Comparison of ENCODE assay signal across 8 cellular contexts in genomic region chr10:110644598-110645462, GRCh38. TPM values are rescaled to one million over a fixed set of nuclear protein-coding genes. Genes with fewer than 3 reads are reported as not detected.
DNase-seq lines count a peak whose midpoint lies in the region; ATAC-seq and TF ChIP-seq lines count a peak whose summit lies in the region.

No MANE protein-coding gene starts in this region.

- H2AK5ac ChIP-seq in neuronal stem cell (ENCODE audit: low read depth, low read length): no peak overlapping the region

- peak overlapping the region; percentile 37 to 78 for H3K4me3 Mint-ChIP-seq in CD14-positive monocyte

- H4K91ac ChIP-seq in neuronal stem cell (ENCODE audit: low read depth, low read length, poor library complexity): no peak overlapping the region

- H3K27me3 Mint-ChIP-seq in CD14-positive monocyte (ENCODE audit: low read depth in 3 of 3): peaks cover 67 to 86% (median 72%) of the 10 kb centered on the region in 3 donors

- H3K27me3 ChIP-seq in MM.1S (replicated peaks; ENCODE audit: insufficient read depth, low read length): peaks cover 13% of the 10 kb centered on the region
- peaks cover 9 to 77% (median 38%) of the 10 kb centered on the region in 3 experiments for H3K27me3 ChIP-seq in neuronal stem cell (ENCODE audit: control insufficient read depth in 3 of 3, insufficient read depth in 3 of 3, low read depth in 1 of 3, low read length in 3 of 3)

- intact Hi-C loops in CD14-positive monocyte (cut with micrococcal nuclease): no loop called here
- intact Hi-C loops in mucosa of descending colon (cut with DNase I, micrococcal nuclease): no loop called here
- intact Hi-C loops in lower leg skin (cut with DNase I; ENCODE audit: low total_unique reads): no loop called here

- no peak overlapping the region for H3K4ac ChIP-seq in neuronal stem cell (ENCODE audit: low read length)

- no peaks in the 10 kb centered on the region for H4K20me1 ChIP-seq in MM.1S (ENCODE audit: insufficient read depth, low read length)

- H2AFZ ChIP-seq in MM.1S (ENCODE audit: low read length) (peak overlapping the region; percentile 46), neuronal stem cell (ENCODE audit: low read length) (peak overlapping the region; percentile 89)

- no peaks in the 10 kb centered on the region for H3K79me1 ChIP-seq in neuronal stem cell (ENCODE audit: low read depth, low read length)

- no peaks in the 10 kb centered on the region for H3F3A ChIP-seq in MM.1S (ENCODE audit: insufficient read depth, low read length)

- H3K9me3 ChIP-seq in MM.1S (replicated peaks; ENCODE audit: insufficient read depth, low read length) (no peaks in the 10 kb centered on the region), neuronal stem cell (replicated peaks in 1 of 2; ENCODE audit: control insufficient read depth in 2 of 2, insufficient read depth in 1 of 2, low read depth in 1 of 2, low read length in 2 of 2) (no peaks in the 10 kb centered on the region), mucosa of descending colon (no peaks in the 10 kb centered on the region)

- H3K14ac ChIP-seq in neuronal stem cell (ENCODE audit: low read length): no peak overlapping the region

- H3K4me2 ChIP-seq in MM.1S (ENCODE audit: low read depth, low read length) (peak overlapping the region; percentile 66; the same call in 1 of the 2 replicates), neuronal stem cell (ENCODE audit: insufficient read depth, low read length, poor library complexity, severe bottlenecking) (peak overlapping the region; percentile 99)

- H3K4me1 Mint-ChIP-seq in CD14-positive monocyte: peaks cover 25% of the 10 kb centered on the region

- no peak for ATAC-seq in mucosa of descending colon

- no CpG with 5 or more reads among the region's 31 CpGs for WGBS in neuronal stem cell (ENCODE audit: extremely low coverage in 2 of 2, insufficient read length in 2 of 2, insufficient replicate concordance in 1 of 2), 2 donors
- 51 to 52% methylated on average over 29 of the region's 31 CpGs for WGBS in lower leg skin, 2 donors

- no peak for DNase-seq in CD14-positive monocyte (ENCODE audit: low spot score)
- no peak for DNase-seq in MM.1S
- DNase-seq in choroid plexus epithelial cell (ENCODE audit: low read depth): no peak
- no peak for DNase-seq in neuronal stem cell (ENCODE audit: low spot score)
- DNase-seq in mucosa of descending colon: no peak
- DNase-seq in lower leg skin (ENCODE audit: low spot score in 2 of 2): no peak
- DNase-seq in HT-29 (ENCODE audit: low spot score): no peak
- DNase-seq in ureter (ENCODE audit: low spot score): no peak

- H3K9ac ChIP-seq in MM.1S (ENCODE audit: low read length): no peak overlapping the region
- H3K9ac ChIP-seq in neuronal stem cell (ENCODE audit: low read depth, low read length, poor library complexity): no peak overlapping the region

- no peak overlapping the region for H2BK12ac ChIP-seq in neuronal stem cell (ENCODE audit: low read length)

- no peak overlapping the region for H2BK120ac ChIP-seq in neuronal stem cell (ENCODE audit: low read depth, low read length)

- TF ChIP-seq CTCF in CD14-positive monocyte (IDR thresholded peaks at IDR 0.05) (no peak), MM.1S (IDR thresholded peaks at IDR 0.05; ENCODE audit: low read length) (no peak), choroid plexus epithelial cell (conservative IDR thresholded peaks at IDR 0.05; ENCODE audit: low read depth, low read length) (no peak), mucosa of descending colon (IDR thresholded peaks at IDR 0.05) (no peak), lower leg skin (IDR thresholded peaks at IDR 0.05) (no peak)

- no peak overlapping the region for H3K23ac ChIP-seq in neuronal stem cell (ENCODE audit: low read depth, low read length, poor library complexity)

- H3K36me3 ChIP-seq in MM.1S (replicated peaks; ENCODE audit: insufficient read depth, low read length) (no peaks in the 10 kb centered on the region), neuronal stem cell (replicated peaks in 1 of 2; ENCODE audit: control insufficient read depth in 2 of 2, insufficient read depth in 2 of 2, low read length in 2 of 2) (no peaks in the 10 kb centered on the region), mucosa of descending colon (ENCODE audit: low read depth) (no peaks in the 10 kb centered on the region)

- H3K36me3 Mint-ChIP-seq in CD14-positive monocyte: peaks cover 3 to 5% of the 10 kb centered on the region in 2 donors

- peaks cover 0 to 9% (median 3%) of the 10 kb centered on the region in 7 donors for H3K9me3 Mint-ChIP-seq in CD14-positive monocyte

- H3K27ac ChIP-seq in MM.1S (ENCODE audit: low read length) (no peak overlapping the region), neuronal stem cell (replicated peaks; ENCODE audit: low read length) (no peak overlapping the region)

- H3K27ac Mint-ChIP-seq in CD14-positive monocyte: no peak overlapping the region

- H3K18ac ChIP-seq in neuronal stem cell (ENCODE audit: low read length): no peak overlapping the region

- H4K8ac ChIP-seq in neuronal stem cell (ENCODE audit: low read depth, low read length): no peak overlapping the region

- no peaks in the 10 kb centered on the region for H3K9me2 ChIP-seq in MM.1S (replicated peaks; ENCODE audit: insufficient read depth, low read length)

- no peaks in the 10 kb centered on the region for H3K79me2 ChIP-seq in MM.1S (ENCODE audit: low read length)

- no peaks in the 10 kb centered on the region for H3K4me1 ChIP-seq in MM.1S (ENCODE audit: low read length)
- H3K4me1 ChIP-seq in neuronal stem cell (ENCODE audit: control insufficient read depth in 2 of 2, insufficient read depth in 1 of 2, low read depth in 1 of 2, low read length in 2 of 2): peaks cover 11 to 23% of the 10 kb centered on the region in 2 donors
- peaks cover 18% of the 10 kb centered on the region for H3K4me1 ChIP-seq in mucosa of descending colon (ENCODE audit: low read depth)

- no peak overlapping the region for H2BK5ac ChIP-seq in neuronal stem cell (ENCODE audit: low read length)

- H3K4me3 ChIP-seq in MM.1S (ENCODE audit: low read length) (peak overlapping the region; percentile 40), choroid plexus epithelial cell (ENCODE audit: low read depth, low read length) (peak overlapping the region; percentile 70), neuronal stem cell (ENCODE audit: low read length in 2 of 2) (peak overlapping the region; percentile 38 to 88), mucosa of descending colon (no peak overlapping the region), lower leg skin (ENCODE audit: low read depth, poor library complexity, severe bottlenecking) (no peak overlapping the region)

- no peak for TF ChIP-seq POLR2A in lower leg skin (IDR thresholded peaks at IDR 0.05)

- peak overlapping the region; percentile 53 for H2BK15ac ChIP-seq in neuronal stem cell (ENCODE audit: low read length)

RNA-seq across cellular contexts. Expression of gene RBM20, which starts 0.7 kb away (rescaled TPM):
- not detected for polyA plus RNA-seq in CD14-positive monocyte
- polyA plus RNA-seq in neuronal stem cell (2013, experiment 1 of 2): 0.56 TPM
- 0.48 TPM for polyA plus RNA-seq in neuronal stem cell (2013, experiment 2 of 2)
- 1 to 10 TPM in 2 of 3 donors, under 1 TPM in 1; 0.46 to 9.7 (median 2.0) TPM for total RNA-seq in mucosa of descending colon
- 1 to 10 TPM in 3 of 4 donors, under 1 TPM in 1; 0.66 to 6.2 (median 3.5) TPM for total RNA-seq in lower leg skin
- 0.13 TPM in 1 of 2 replicates, not detected in the other for total RNA-seq in HT-29 (2014; rRNA removed; shearing (Covaris generic))
- total RNA-seq in ureter: 0.68 TPM

Comparison
In these comparisons a context has a peak if more than half of its experiments do, and no peak if none do; other contexts are left out.
1. H3K4me3 ChIP-seq: peak in MM.1S (single experiment), choroid plexus epithelial cell (single experiment) and neuronal stem cell (2 of 2); none in mucosa of descending colon (single experiment) and lower leg skin (single experiment).